Comparison of ENCODE assay signal across 13 cellular contexts in the genomic region with DNA sequence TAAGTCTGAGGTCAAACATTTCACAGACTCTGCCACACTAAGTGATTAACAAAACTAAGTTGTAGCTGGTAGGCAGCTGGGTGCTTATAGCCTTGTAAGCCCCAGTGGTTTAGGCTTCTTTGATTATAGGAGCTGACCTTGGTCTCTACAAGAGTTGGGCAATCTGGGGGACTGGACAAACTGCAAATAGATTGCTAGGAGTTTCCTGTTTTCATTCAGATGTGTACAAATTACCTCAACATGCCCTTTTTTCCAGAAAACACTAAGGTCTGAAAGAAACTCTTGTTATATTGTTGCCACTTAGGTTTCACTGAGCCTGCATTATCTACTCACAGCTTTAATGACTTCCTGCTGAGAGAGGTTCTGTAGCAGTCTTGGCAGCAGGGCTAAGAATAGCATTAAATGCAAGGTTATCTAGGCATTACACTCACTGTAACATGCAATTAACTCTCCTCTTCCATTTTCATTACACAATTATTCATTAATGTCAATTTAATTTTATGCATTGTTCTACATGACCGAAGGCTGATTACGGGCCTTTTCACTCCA.
A peak's percentile ranks its signal among the peaks of the same experiment; 100 is the strongest.
DNase-seq lines count a peak whose midpoint lies in the region; ATAC-seq, FAIRE-seq and TF ChIP-seq lines count a peak whose summit lies in the region.
"Had no signal": no experiment of that assay in that cellular context is flagged by ENCODE, and none has a peak within 500 bp of the region (broad histone marks: within the 10 kb centered on the region; RNA-seq: fewer than 3 reads in every experiment).

No MANE protein-coding gene starts in this region.

- H3K9me3 ChIP-seq in SK-N-SH (no peaks in the 10 kb centered on the region), HepG2 (ENCODE audit: low read length) (no peaks in the 10 kb centered on the region), kidney (ENCODE audit: control insufficient read depth in 1 of 2, low read length in 2 of 2) (no peaks in the 10 kb centered on the region)

- TF ChIP-seq EP300 in SK-N-SH (IDR thresholded peaks at IDR 0.05; ENCODE audit: borderline replicate concordance in 1 of 2, low read depth in 1 of 2, low read length in 1 of 2) (no peak), HepG2 (IDR thresholded peaks at IDR 0.05; ENCODE audit: low read depth in 2 of 2, low read length in 2 of 2) (peak in 1 of 2 experiments; percentile 88; a peak in 2 of 4 replicates), HepG2 (CRISPR knock-in tag; IDR thresholded peaks at IDR 0.05; ENCODE audit: borderline replicate concordance) (peak; percentile 74; the same call in 1 of the 2 replicates)

- H3K4me3 ChIP-seq in SK-N-SH (ENCODE audit: low read depth in 2 of 2, low read length in 1 of 2) (no peak overlapping the region), HepG2 (replicated peaks in 1 of 3; ENCODE audit: insufficient read depth in 1 of 3, low read depth in 2 of 3, low read length in 3 of 3) (no peak overlapping the region; a peak in 1 of 6 replicates), kidney (ENCODE audit: low read length in 2 of 2) (no peak overlapping the region)
- H3K4me3 ChIP-seq: dorsolateral prefrontal cortex had no signal

- H3K36me3 ChIP-seq in SK-N-SH (replicated peaks in 1 of 2; ENCODE audit: control insufficient read depth in 1 of 2, insufficient read depth in 2 of 2, low read length in 1 of 2) (no peaks in the 10 kb centered on the region), HepG2 (replicated peaks in 1 of 2; ENCODE audit: control insufficient read depth in 1 of 2, insufficient read depth in 2 of 2, low read length in 2 of 2) (no peaks in the 10 kb centered on the region), kidney (ENCODE audit: control insufficient read depth in 1 of 2, insufficient read depth in 2 of 2, low read length in 2 of 2) (no peaks in the 10 kb centered on the region)

- no peaks in the 10 kb centered on the region for H3K9me2 ChIP-seq in SK-N-SH

- POLR2A ChIA-PET in SK-N-SH (lab: Yijun Ruan, JAX) (no interaction called here), HepG2 (lab: Yijun Ruan, JAX) (interaction anchor here (0.8 kb wide), 1 partner anchor 314 kb away, joined by 3 read pairs; a partner anchor contains a TSS)

- no TSS peak for BruUV-seq in HepG2 (replicated peaks; lab: Mats Ljungman, UMichigan)

- no peaks in the 10 kb centered on the region for H3K27me3 ChIP-seq in SK-N-SH (ENCODE audit: insufficient read depth)
- no peaks in the 10 kb centered on the region for H3K27me3 ChIP-seq in HepG2 (ENCODE audit: control insufficient read depth in 1 of 2, insufficient read depth in 2 of 2, low read length in 2 of 2)
- H3K27me3 ChIP-seq: dorsolateral prefrontal cortex had no signal

- 46% methylated on average over 2 of the region's 2 CpGs for WGBS in SK-N-SH (ENCODE audit: low lambda C conversion rate)
- WGBS in HepG2 (ENCODE audit: low lambda C conversion rate): 46% methylated on average over 2 of the region's 2 CpGs

- FAIRE-seq in HepG2 (lab: Jason Lieb, UNC): peak; percentile 82
- FAIRE-seq in kidney (lab: Jason Lieb, UNC): no peak

- no peak overlapping the region for H2AFZ ChIP-seq in SK-N-SH (ENCODE audit: low read depth)
- H2AFZ ChIP-seq in HepG2 (ENCODE audit: low read length): no peak overlapping the region

- H3K9ac ChIP-seq in SK-N-SH (no peak overlapping the region), HepG2 (ENCODE audit: insufficient read depth, low read depth, low read length) (no peak overlapping the region), kidney (ENCODE audit: low read length in 2 of 2) (no peak overlapping the region)

- H3K79me2 ChIP-seq in SK-N-SH (ENCODE audit: insufficient read depth): no peaks in the 10 kb centered on the region
- no peaks in the 10 kb centered on the region for H3K79me2 ChIP-seq in HepG2 (ENCODE audit: insufficient read depth, low read length)

- H3F3A ChIP-seq in SK-N-SH (replicated peaks; ENCODE audit: insufficient read depth): no peaks in the 10 kb centered on the region

- CTCF ChIA-PET in SK-N-SH (lab: Yijun Ruan, JAX): no interaction called here
- CTCF ChIA-PET in HepG2 (lab: Yijun Ruan, JAX; ENCODE audit: low intra/inter-chr PET ratio, low total read pairs): no interaction called here

- peak; percentile 51 for DNase-seq in Daoy (ENCODE audit: low read depth)
- peak; percentile 78 for DNase-seq in MV-4-11 (lab: John Stamatoyannopoulos, UW)
- no peak for DNase-seq in SK-N-SH
- peak; percentile 86 for DNase-seq in HepG2 (ENCODE audit: low spot score)
- DNase-seq in kidney: no peak
- DNase-seq in activated naive CD4-positive, alpha-beta T cell treated with Interleukin-2 at 50 U/mL for 16 hours: no peak
- DNase-seq in omental fat pad (ENCODE audit: low spot score): no peak
- DNase-seq: activated naive CD4-positive, alpha-beta T cell; dorsolateral prefrontal cortex; stimulated activated CD4-positive, alpha-beta T cell treated with anti-CD3 and anti-CD28 coated beads, Interleukin-1b, Interleukin-23, amount 100 ng/mL, for 48 hours had no signal

- no peaks in the 10 kb centered on the region for H4K20me1 ChIP-seq in SK-N-SH (ENCODE audit: insufficient read depth)
- no peaks in the 10 kb centered on the region for H4K20me1 ChIP-seq in HepG2 (ENCODE audit: insufficient read depth, low read length)

- no peak overlapping the region for H3K27ac ChIP-seq in SK-N-SH (ENCODE audit: low read depth in 2 of 2, low read length in 1 of 2)
- H3K27ac ChIP-seq in HepG2 (ENCODE audit: extremely low read length, insufficient read depth, low read length): peak overlapping the region; percentile 64
- H3K27ac ChIP-seq in kidney (ENCODE audit: low read depth in 2 of 2, low read length in 2 of 2): no peak overlapping the region
- H3K27ac ChIP-seq: C4-2B, dorsolateral prefrontal cortex had no signal

- H3K4me2 ChIP-seq in SK-N-SH (no peak overlapping the region), HepG2 (ENCODE audit: low read depth, low read length) (peak overlapping the region; percentile 46)

- intact Hi-C loops in HepG2 (cut with micrococcal nuclease; ENCODE audit: unreplicated experiment) (no loop called here), kidney (cut with DNase I) (no loop called here)

- no peak for TF ChIP-seq CTCF in SK-N-SH (IDR thresholded peaks at IDR 0.05)
- TF ChIP-seq CTCF in HepG2 (CRISPR knock-in tag; IDR thresholded peaks at IDR 0.05): no peak
- TF ChIP-seq CTCF in kidney (IDR thresholded peaks at IDR 0.05; ENCODE audit: borderline replicate concordance, extremely low read depth, insufficient read depth): no peak
- TF ChIP-seq CTCF in omental fat pad (IDR thresholded peaks at IDR 0.05): no peak

- H3K4me1 ChIP-seq in SK-N-SH (ENCODE audit: control insufficient read depth in 1 of 2, insufficient read depth in 2 of 2, low read depth in 1 of 2, low read length in 1 of 2): peaks cover 0 to 27% of the 10 kb centered on the region in 2 experiments; a peak in 2 of 4 replicates
- peaks cover 51% of the 10 kb centered on the region for H3K4me1 ChIP-seq in HepG2 (ENCODE audit: insufficient read depth, low read length)
- no peaks in the 10 kb centered on the region for H3K4me1 ChIP-seq in kidney (ENCODE audit: control insufficient read depth in 1 of 2, insufficient read depth in 1 of 2, low read depth in 1 of 2, low read length in 2 of 2)

- in situ Hi-C loops in HepG2 (cut with HindIII; ENCODE audit: extremely low pct_ligation_motif_present, low pct_unique_long_range_greater_than_20kb): no loop called here

- no peak for TF ChIP-seq POLR2A in HepG2 (IDR thresholded peaks at IDR 0.05; ENCODE audit: insufficient read depth in 1 of 2, low read depth in 2 of 2, low read length in 2 of 2)

- TF ChIP-seq RAD21 in SK-N-SH (IDR thresholded peaks at IDR 0.05; ENCODE audit: low read length): no peak
- TF ChIP-seq RAD21 in HepG2 (CRISPR knock-in tag; IDR thresholded peaks at IDR 0.05): no peak

- peak; percentile 98 for ATAC-seq in HepG2
- no peak for ATAC-seq in HG03045 (IDR thresholded peaks at IDR 0.05; ENCODE audit: unreplicated experiment)
- ATAC-seq in omental fat pad (ENCODE audit: low FRiP score): no peak
- ATAC-seq: Panc1 had no signal

TF ChIP-seq in SK-N-SH, 30 proteins besides CTCF, POLR2A, EP300 and RAD21 (continues in another document):
- TF ChIP-seq FOSL2 (IDR thresholded peaks at IDR 0.05; ENCODE audit: borderline replicate concordance, low read depth) (no peak), RCOR1 (IDR thresholded peaks at IDR 0.05; ENCODE audit: low read length) (no peak), YY1 (IDR thresholded peaks at IDR 0.05; ENCODE audit: low read depth) (no peak), JUND (IDR thresholded peaks at IDR 0.05) (no peak), FOXJ3 (CRISPR knock-in tag; IDR thresholded peaks at IDR 0.05) (no peak), TEAD4 (IDR thresholded peaks at IDR 0.05; ENCODE audit: borderline replicate concordance, insufficient read depth) (no peak)

TF ChIP-seq in HepG2, 621 proteins besides CTCF, POLR2A, EP300 and RAD21 (continues in another document):
- TF ChIP-seq, protein P1, sequence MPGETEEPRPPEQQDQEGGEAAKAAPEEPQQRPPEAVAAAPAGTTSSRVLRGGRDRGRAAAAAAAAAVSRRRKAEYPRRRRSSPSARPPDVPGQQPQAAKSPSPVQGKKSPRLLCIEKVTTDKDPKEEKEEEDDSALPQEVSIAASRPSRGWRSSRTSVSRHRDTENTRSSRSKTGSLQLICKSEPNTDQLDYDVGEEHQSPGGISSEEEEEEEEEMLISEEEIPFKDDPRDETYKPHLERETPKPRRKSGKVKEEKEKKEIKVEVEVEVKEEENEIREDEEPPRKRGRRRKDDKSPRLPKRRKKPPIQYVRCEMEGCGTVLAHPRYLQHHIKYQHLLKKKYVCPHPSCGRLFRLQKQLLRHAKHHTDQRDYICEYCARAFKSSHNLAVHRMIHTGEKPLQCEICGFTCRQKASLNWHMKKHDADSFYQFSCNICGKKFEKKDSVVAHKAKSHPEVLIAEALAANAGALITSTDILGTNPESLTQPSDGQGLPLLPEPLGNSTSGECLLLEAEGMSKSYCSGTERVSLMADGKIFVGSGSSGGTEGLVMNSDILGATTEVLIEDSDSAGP (CRISPR knock-in tag; IDR thresholded peaks at IDR 0.05; ENCODE audit: borderline replicate concordance): no peak
- TF ChIP-seq SPEN (CRISPR knock-in tag; IDR thresholded peaks at IDR 0.05; ENCODE audit: low read depth): no peak
- no peak for TF ChIP-seq ZNF713 (CRISPR knock-in tag; IDR thresholded peaks at IDR 0.05)
- no peak for TF ChIP-seq ZNF335 (CRISPR knock-in tag; IDR thresholded peaks at IDR 0.05)
- TF ChIP-seq ZNF891 (CRISPR knock-in tag; IDR thresholded peaks at IDR 0.05): no peak
- TF ChIP-seq ZMAT3 (CRISPR knock-in tag; conservative IDR thresholded peaks at IDR 0.05): no peak
- no peak; the same call in 1 of the 2 replicates for TF ChIP-seq JUN (CRISPR knock-in tag; IDR thresholded peaks at IDR 0.05)
- TF ChIP-seq ZSCAN25 (CRISPR knock-in tag; IDR thresholded peaks at IDR 0.05): no peak

Comparison
In these comparisons a context has a peak if more than half of its experiments do, and no peak if none do; other contexts are left out.
1. DNase-seq: peak in Daoy (single experiment), MV-4-11 (single experiment) and HepG2 (single experiment); none in SK-N-SH (single experiment), kidney (single experiment), activated naive CD4-positive, alpha-beta T cell treated with Interleukin-2 at 50 U/mL for 16 hours (single experiment) and omental fat pad (single experiment).